ENCODE assay signal across 12 cellular contexts in genomic region chrX:130085551-130085986, GRCh38. TPM values are rescaled to one million over a fixed set of nuclear protein-coding genes. Genes with fewer than 3 reads are reported as not detected.
DNase-seq lines count a peak whose midpoint lies in the region; ATAC-seq and TF ChIP-seq lines count a peak whose summit lies in the region.
"Had no signal": no experiment of that assay in that cellular context is flagged by ENCODE, and none has a peak within 500 bp of the region (broad histone marks: within the 10 kb centered on the region; RNA-seq: fewer than 3 reads in every experiment).

No MANE protein-coding gene starts in this region.

- H3K9me3 ChIP-seq in heart left ventricle (no peaks in the 10 kb centered on the region), left lung (no peaks in the 10 kb centered on the region), tibial nerve (no peaks in the 10 kb centered on the region)

- H3K27ac Mint-ChIP-seq in activated B cell treated with CpG ODN at 0.5 μM for 24 hours, result peak overlapping the region; percentile 89

- peak in 1 of 2 donors; percentile 26 for TF ChIP-seq EP300 in tibial nerve (IDR thresholded peaks at IDR 0.05)

- CTCF ChIA-PET in activated B cell treated with CpG ODN at 0.5 μM for 24 hours (lab: Charles Lee), result interaction anchor here (1.4 kb wide), 1 partner anchor 24 kb away, joined by 3 read pairs; no protein-coding TSS in a partner anchor

- H3K36me3 Mint-ChIP-seq in activated B cell treated with CpG ODN at 0.5 μM for 24 hours (ENCODE audit: low read depth), result no peaks in the 10 kb centered on the region

- ATAC-seq in heart left ventricle (peak in 2 of 4 donors; percentile 25 to 42), Right ventricle myocardium inferior (no peak), activated B cell treated with CpG ODN at 0.5 μM for 24 hours (ENCODE audit: low read depth) (no peak), left lung (no peak), HG02973 (IDR thresholded peaks at IDR 0.05; ENCODE audit: unreplicated experiment) (no peak)

- no peaks in the 10 kb centered on the region for H3K9me3 Mint-ChIP-seq in activated B cell treated with CpG ODN at 0.5 μM for 24 hours

- peak in 1 of 5 donors; percentile 29 for DNase-seq in heart left ventricle
- DNase-seq in Right ventricle myocardium inferior (ENCODE audit: missing footprints), result no peak
- DNase-seq in activated B cell treated with CpG ODN at 0.5 μM for 24 hours, result no peak
- no peak for DNase-seq in left lung
- DNase-seq in tibial nerve (ENCODE audit: low spot score in 2 of 2), result no peak
- no peak for DNase-seq in coronary artery (ENCODE audit: low spot score)
- DNase-seq in NCI-H1417 treated with DMSO at 0.1 percent for 48 hours (lab: John Stamatoyannopoulos, UW), result no peak
- DNase-seq: activated gamma-delta T cell treated with Interleukin-2 at 50 U/mL for 16 hours, C1 segment of cervical spinal cord, NCI-H1105, SHP77 had no signal

- POLR2A ChIA-PET in activated B cell treated with CpG ODN at 0.5 μM for 24 hours (lab: Charles Lee), result interaction anchor here (1.1 to 4.4 kb wide), 6 partner anchors 9 to 154 kb away, joined by 3 to 37 read pairs (median 6); partner anchors contain the start of genes ELF4 and RAB33A

- H3K27me3 Mint-ChIP-seq in activated B cell treated with CpG ODN at 0.5 μM for 24 hours, result no peaks in the 10 kb centered on the region

- H3K4me3 ChIP-seq in heart left ventricle (peak overlapping the region in 1 of 12 donors; percentile 50), left lung (peak overlapping the region in 1 of 2 donors; percentile 18), tibial nerve (no peak overlapping the region), coronary artery (no peak overlapping the region)

- TF ChIP-seq POLR2A in heart left ventricle (IDR thresholded peaks at IDR 0.05) (no peak), tibial nerve (IDR thresholded peaks at IDR 0.05) (no peak)

- intact Hi-C loops in heart left ventricle (cut with DNase I) (no loop called here), Right ventricle myocardium inferior (cut with DNase I) (no loop called here), activated B cell treated with CpG ODN at 0.5 μM for 24 hours (cut with micrococcal nuclease) (loop anchor here (2.0 kb wide), 1 partner anchor 85 kb away; the partner anchor contains the start of gene RAB33A), left lung (cut with DNase I) (no loop called here)

- WGBS in heart left ventricle, 4 donors, result 56 to 80% (median 59%) methylated on average over 8 of the region's 8 CpGs
- WGBS in tibial nerve, 2 donors, result 70 to 78% methylated on average over 6 to 8 of the region's 8 CpGs

- H3K4me3 Mint-ChIP-seq in activated B cell treated with CpG ODN at 0.5 μM for 24 hours, result peak overlapping the region; percentile 75

- H3K4me1 ChIP-seq in heart left ventricle, result peaks cover 0 to 91% (median 15%) of the 10 kb centered on the region in 12 donors
- H3K4me1 ChIP-seq in left lung, result peaks cover 0 to 87% of the 10 kb centered on the region in 2 donors
- H3K4me1 ChIP-seq in tibial nerve, result peaks cover 0 to 38% (median 10%) of the 10 kb centered on the region in 4 donors

- peaks cover 80% of the 10 kb centered on the region for H3K4me1 Mint-ChIP-seq in activated B cell treated with CpG ODN at 0.5 μM for 24 hours

- H3K27ac ChIP-seq in heart left ventricle (peak overlapping the region; percentile 9 to 89 (median 55)), left lung (peak overlapping the region; percentile 39 to 81), tibial nerve (peak overlapping the region in 3 of 4 donors; percentile 13 to 33 (median 19)), coronary artery (peak overlapping the region in 1 of 2 donors; percentile 55)

- H3K36me3 ChIP-seq in heart left ventricle (no peaks in the 10 kb centered on the region), left lung (no peaks in the 10 kb centered on the region), tibial nerve (no peaks in the 10 kb centered on the region)

- TF ChIP-seq CTCF in heart left ventricle (IDR thresholded peaks at IDR 0.05), result no peak
- TF ChIP-seq CTCF in activated B cell treated with CpG ODN at 0.5 μM for 24 hours (IDR thresholded peaks at IDR 0.05), result no peak
- TF ChIP-seq CTCF in left lung (IDR thresholded peaks at IDR 0.05), result no peak
- TF ChIP-seq CTCF in tibial nerve (IDR thresholded peaks at IDR 0.05), result no peak
- no peak for TF ChIP-seq CTCF in coronary artery (IDR thresholded peaks at IDR 0.05)

- no peaks in the 10 kb centered on the region for H3K27me3 ChIP-seq in heart left ventricle
- no peaks in the 10 kb centered on the region for H3K27me3 ChIP-seq in left lung
- no peaks in the 10 kb centered on the region for H3K27me3 ChIP-seq in tibial nerve

RNA-seq across cellular contexts. Expression of gene ELF4, which starts 24.7 kb away (rescaled TPM):
- total RNA-seq in heart left ventricle (10 to 100 TPM in 1 of 9 donors, 1 to 10 TPM in 8; 1.8 to 13.7 (median 3.2) TPM), Right ventricle myocardium inferior (2.8 TPM), activated B cell treated with CpG ODN at 0.5 μM for 24 hours (32.4 and 33.0 TPM in 2 replicates), left lung (10 to 100 TPM; 20.2 to 23.9 TPM), tibial nerve (10 to 100 TPM in 2 of 4 donors, 1 to 10 TPM in 2; 8.2 to 11.7 (median 10.2) TPM)
- polyA plus RNA-seq in heart left ventricle, result 1 to 10 TPM; 1.3 to 5.3 TPM
